ENCODE assay signal across 1 cellular context in genomic region chr16:22641030-22641671, GRCh38.
TF ChIP-seq lines count a peak whose summit lies in the region.

No MANE protein-coding gene starts in this region.

TF ChIP-seq in WTC11, 78 proteins besides CTCF, POLR2A, EP300 and RAD21 (continued from another document):
- TF ChIP-seq, protein P1, sequence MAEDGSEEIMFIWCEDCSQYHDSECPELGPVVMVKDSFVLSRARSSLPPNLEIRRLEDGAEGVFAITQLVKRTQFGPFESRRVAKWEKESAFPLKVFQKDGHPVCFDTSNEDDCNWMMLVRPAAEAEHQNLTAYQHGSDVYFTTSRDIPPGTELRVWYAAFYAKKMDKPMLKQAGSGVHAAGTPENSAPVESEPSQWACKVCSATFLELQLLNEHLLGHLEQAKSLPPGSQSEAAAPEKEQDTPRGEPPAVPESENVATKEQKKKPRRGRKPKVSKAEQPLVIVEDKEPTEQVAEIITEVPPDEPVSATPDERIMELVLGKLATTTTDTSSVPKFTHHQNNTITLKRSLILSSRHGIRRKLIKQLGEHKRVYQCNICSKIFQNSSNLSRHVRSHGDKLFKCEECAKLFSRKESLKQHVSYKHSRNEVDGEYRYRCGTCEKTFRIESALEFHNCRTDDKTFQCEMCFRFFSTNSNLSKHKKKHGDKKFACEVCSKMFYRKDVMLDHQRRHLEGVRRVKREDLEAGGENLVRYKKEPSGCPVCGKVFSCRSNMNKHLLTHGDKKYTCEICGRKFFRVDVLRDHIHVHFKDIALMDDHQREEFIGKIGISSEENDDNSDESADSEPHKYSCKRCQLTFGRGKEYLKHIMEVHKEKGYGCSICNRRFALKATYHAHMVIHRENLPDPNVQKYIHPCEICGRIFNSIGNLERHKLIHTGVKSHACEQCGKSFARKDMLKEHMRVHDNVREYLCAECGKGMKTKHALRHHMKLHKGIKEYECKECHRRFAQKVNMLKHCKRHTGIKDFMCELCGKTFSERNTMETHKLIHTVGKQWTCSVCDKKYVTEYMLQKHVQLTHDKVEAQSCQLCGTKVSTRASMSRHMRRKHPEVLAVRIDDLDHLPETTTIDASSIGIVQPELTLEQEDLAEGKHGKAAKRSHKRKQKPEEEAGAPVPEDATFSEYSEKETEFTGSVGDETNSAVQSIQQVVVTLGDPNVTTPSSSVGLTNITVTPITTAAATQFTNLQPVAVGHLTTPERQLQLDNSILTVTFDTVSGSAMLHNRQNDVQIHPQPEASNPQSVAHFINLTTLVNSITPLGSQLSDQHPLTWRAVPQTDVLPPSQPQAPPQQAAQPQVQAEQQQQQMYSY (CRISPR knock-in tag; IDR thresholded peaks at IDR 0.05), result no peak
- TF ChIP-seq GRHL2 (CRISPR knock-in tag; IDR thresholded peaks at IDR 0.05; ENCODE audit: insufficient replicate concordance, severe bottlenecking) (no peak), ATF1 (CRISPR knock-in tag; IDR thresholded peaks at IDR 0.05) (no peak), AFF4 (CRISPR knock-in tag; IDR thresholded peaks at IDR 0.05; ENCODE audit: borderline replicate concordance) (no peak), CBFB (CRISPR knock-in tag; IDR thresholded peaks at IDR 0.05; ENCODE audit: low read depth) (no peak), MYBL2 (CRISPR knock-in tag; IDR thresholded peaks at IDR 0.05) (no peak), FOXJ3 (CRISPR knock-in tag; IDR thresholded peaks at IDR 0.05; ENCODE audit: borderline replicate concordance) (no peak), ZBTB43 (CRISPR knock-in tag; IDR thresholded peaks at IDR 0.05) (no peak), TCF7 (CRISPR knock-in tag; IDR thresholded peaks at IDR 0.05; ENCODE audit: low read depth) (no peak), ATF6 (CRISPR knock-in tag; IDR thresholded peaks at IDR 0.05) (no peak), ZNF532 (CRISPR knock-in tag; IDR thresholded peaks at IDR 0.05; ENCODE audit: borderline replicate concordance) (no peak), ARID4B (CRISPR knock-in tag; IDR thresholded peaks at IDR 0.05; ENCODE audit: borderline replicate concordance) (no peak), IRF2 (CRISPR knock-in tag; IDR thresholded peaks at IDR 0.05; ENCODE audit: borderline replicate concordance, low read depth) (no peak)
- TF ChIP-seq, protein P2, sequence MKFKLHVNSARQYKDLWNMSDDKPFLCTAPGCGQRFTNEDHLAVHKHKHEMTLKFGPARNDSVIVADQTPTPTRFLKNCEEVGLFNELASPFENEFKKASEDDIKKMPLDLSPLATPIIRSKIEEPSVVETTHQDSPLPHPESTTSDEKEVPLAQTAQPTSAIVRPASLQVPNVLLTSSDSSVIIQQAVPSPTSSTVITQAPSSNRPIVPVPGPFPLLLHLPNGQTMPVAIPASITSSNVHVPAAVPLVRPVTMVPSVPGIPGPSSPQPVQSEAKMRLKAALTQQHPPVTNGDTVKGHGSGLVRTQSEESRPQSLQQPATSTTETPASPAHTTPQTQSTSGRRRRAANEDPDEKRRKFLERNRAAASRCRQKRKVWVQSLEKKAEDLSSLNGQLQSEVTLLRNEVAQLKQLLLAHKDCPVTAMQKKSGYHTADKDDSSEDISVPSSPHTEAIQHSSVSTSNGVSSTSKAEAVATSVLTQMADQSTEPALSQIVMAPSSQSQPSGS (CRISPR knock-in tag; IDR thresholded peaks at IDR 0.05; ENCODE audit: borderline replicate concordance, low read depth), result no peak
